23 cellular contexts compared by ENCODE assay signal in the genomic region with DNA sequence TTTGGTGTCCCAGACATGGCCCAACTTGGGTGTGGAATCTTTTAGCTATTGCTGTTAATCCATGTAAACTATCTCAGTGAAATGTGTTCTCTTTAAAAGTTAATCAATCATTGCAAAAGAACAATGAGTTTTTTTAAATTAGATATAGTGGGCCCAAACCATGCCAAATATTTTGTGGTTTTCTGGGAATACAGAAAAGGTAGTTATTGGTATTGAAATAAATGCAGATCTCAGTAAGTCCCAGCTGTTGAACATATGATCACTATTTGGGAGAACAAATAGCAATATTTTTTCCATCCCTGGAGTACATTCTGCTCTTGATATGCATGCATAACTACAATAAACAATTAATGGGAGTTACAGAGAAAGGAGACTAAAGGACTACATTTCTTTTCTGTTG. TPM values are rescaled to one million over a fixed set of nuclear protein-coding genes. Genes with fewer than 3 reads are reported as not detected.
DNase-seq lines count a peak whose midpoint lies in the region; ATAC-seq and TF ChIP-seq lines count a peak whose summit lies in the region.
"Had no signal": no experiment of that assay in that cellular context is flagged by ENCODE, and none has a peak within 500 bp of the region (broad histone marks: within the 10 kb centered on the region; RNA-seq: fewer than 3 reads in every experiment).

No MANE protein-coding gene starts in this region.

- ATAC-seq in PC-3 (no peak), foreskin keratinocyte (no peak), GM21447 (IDR thresholded peaks at IDR 0.05; ENCODE audit: unreplicated experiment) (no peak)
- ATAC-seq: GM23338 had no signal

- H4K91ac ChIP-seq in mesenchymal stem cell (ENCODE audit: low read length): no peak overlapping the region

- CTCF ChIA-PET in PC-3 (lab: Charles Lee) (no interaction called here), mammary epithelial cell (lab: Charles Lee; ENCODE audit: low non-redundant PET) (no interaction called here)

- H3K27ac ChIP-seq in PC-3 (ENCODE audit: low read length): peak overlapping the region; percentile 5; the same call in 1 of the 2 replicates
- peak overlapping the region; percentile 99 for H3K27ac ChIP-seq in mammary epithelial cell (ENCODE audit: insufficient read depth, low read depth, low read length)
- H3K27ac ChIP-seq in foreskin keratinocyte: peak overlapping the region; percentile 92
- H3K27ac ChIP-seq in mesenchymal stem cell (ENCODE audit: low read length, poor library complexity, severe bottlenecking): no peak overlapping the region
- H3K27ac ChIP-seq: C4-2B, RWPE1, SJCRH30 had no signal

- no peak overlapping the region for H3K4ac ChIP-seq in mesenchymal stem cell (ENCODE audit: low read depth in 1 of 2, low read length in 2 of 2)

- H3K36me3 ChIP-seq in PC-3 (ENCODE audit: low read depth, low read length) (no peaks in the 10 kb centered on the region), mammary epithelial cell (ENCODE audit: insufficient read depth, low read length) (no peaks in the 10 kb centered on the region), mesenchymal stem cell (ENCODE audit: control insufficient read depth in 1 of 2, insufficient read depth in 2 of 2, low read depth in 1 of 2, low read length in 2 of 2) (no peaks in the 10 kb centered on the region)
- H3K36me3 ChIP-seq: SJCRH30 had no signal

- peaks cover 8% of the 10 kb centered on the region for H3F3A ChIP-seq in PC-3 (ENCODE audit: low read length, unreplicated experiment)

- H3K79me1 ChIP-seq in mesenchymal stem cell (replicated peaks; ENCODE audit: low read length, poor library complexity, severe bottlenecking): peaks cover 5% of the 10 kb centered on the region

- H3K9me2 ChIP-seq in PC-3 (replicated peaks; ENCODE audit: low read length): no peaks in the 10 kb centered on the region

- H2AFZ ChIP-seq in PC-3 (ENCODE audit: low read length) (no peak overlapping the region), mammary epithelial cell (ENCODE audit: low read depth, low read length) (no peak overlapping the region), mesenchymal stem cell (ENCODE audit: low read depth, low read length) (no peak overlapping the region)

- H3K23ac ChIP-seq in mesenchymal stem cell (ENCODE audit: low read length in 2 of 2): no peak overlapping the region

- no peak overlapping the region for H3K4me2 ChIP-seq in PC-3 (ENCODE audit: low read length)
- H3K4me2 ChIP-seq in mammary epithelial cell (ENCODE audit: insufficient read depth, low read depth, low read length): no peak overlapping the region
- no peak overlapping the region for H3K4me2 ChIP-seq in mesenchymal stem cell (ENCODE audit: low read length, poor library complexity, severe bottlenecking)
- H3K4me2 ChIP-seq: GM23338 had no signal

- no peak overlapping the region for H2AK5ac ChIP-seq in mesenchymal stem cell (ENCODE audit: low read length, severe bottlenecking)

- intact Hi-C loops in PC-3 (cut with micrococcal nuclease) (no loop called here), mammary epithelial cell (cut with micrococcal nuclease) (no loop called here)

- no peak overlapping the region for H3K18ac ChIP-seq in mesenchymal stem cell (ENCODE audit: low read depth in 1 of 2, low read length in 2 of 2)

- dilution Hi-C loops in mammary epithelial cell (cut with HindIII; ENCODE audit: low sequenced_read_pairs): no loop called here

- peaks cover 44% of the 10 kb centered on the region for H3K4me1 ChIP-seq in PC-3 (ENCODE audit: insufficient read depth, low read length)
- peaks cover 48% of the 10 kb centered on the region for H3K4me1 ChIP-seq in mammary epithelial cell (ENCODE audit: insufficient read depth, low read length)
- peaks cover 53% of the 10 kb centered on the region for H3K4me1 ChIP-seq in foreskin keratinocyte
- peaks cover 9% of the 10 kb centered on the region for H3K4me1 ChIP-seq in mesenchymal stem cell (ENCODE audit: control insufficient read depth, insufficient read depth, low read depth, low read length)

- DNase-seq in AG10803 (ENCODE audit: low read depth) (peak; percentile 86), PC-3 (no peak), mammary epithelial cell (no peak), foreskin keratinocyte (no peak), DMS153 treated with DMSO at 0.1 percent for 48 hours (lab: John Stamatoyannopoulos, UW; ENCODE audit: unreplicated experiment) (no peak), HT-29 (ENCODE audit: low spot score) (no peak), mesenchymal stem cell (no peak)
- DNase-seq: AML-193, DND-41, HCEC 1CT, NCI-H1105, NCI-H1694 treated with DMSO at 0.1 percent for 48 hours, NCI-H2107, NCI-H2227 treated with DMSO at 0.1 percent for 48 hours, NCI-H510A treated with DMSO at 0.1 percent for 48 hours, NCI-H82, SJCRH30, SW 1271 had no signal

- no peak overlapping the region for H4K8ac ChIP-seq in mesenchymal stem cell (ENCODE audit: low read length)

- POLR2A ChIA-PET in PC-3 (lab: Charles Lee; ENCODE audit: unreplicated experiment): no interaction called here

- H3K27me3 ChIP-seq in PC-3 (ENCODE audit: low read length): no peaks in the 10 kb centered on the region
- H3K27me3 ChIP-seq in mammary epithelial cell (ENCODE audit: insufficient read depth, low read length): no peaks in the 10 kb centered on the region
- H3K27me3 ChIP-seq in foreskin keratinocyte: no peaks in the 10 kb centered on the region
- H3K27me3 ChIP-seq in mesenchymal stem cell (ENCODE audit: control insufficient read depth in 1 of 2, insufficient read depth in 1 of 2, low read length in 2 of 2): no peaks in the 10 kb centered on the region
- H3K27me3 ChIP-seq: SJCRH30 had no signal

- BruUV-seq in PC-3 (replicated peaks; lab: Mats Ljungman, UMichigan) (no TSS peak), mammary epithelial cell (replicated peaks; lab: Mats Ljungman, UMichigan) (no TSS peak)

- H3K9me3 ChIP-seq in PC-3 (ENCODE audit: low read length) (no peaks in the 10 kb centered on the region), mammary epithelial cell (replicated peaks; ENCODE audit: insufficient read depth, low read length) (no peaks in the 10 kb centered on the region), mesenchymal stem cell (ENCODE audit: control insufficient read depth, low read length) (no peaks in the 10 kb centered on the region)
- H3K9me3 ChIP-seq: SJCRH30 had no signal

- 0 out of 2 replicates have a peak, but pooled peaks cover 6% of the 10 kb centered on the region for H3K79me2 ChIP-seq in PC-3 (ENCODE audit: low read length)
- H3K79me2 ChIP-seq in mammary epithelial cell (ENCODE audit: insufficient read depth, low read length): peaks cover 7% of the 10 kb centered on the region

- no peak overlapping the region for H2BK12ac ChIP-seq in mesenchymal stem cell (ENCODE audit: low read length in 2 of 2)

- H3K9ac ChIP-seq in PC-3 (ENCODE audit: low read length) (no peak overlapping the region), mammary epithelial cell (ENCODE audit: insufficient read depth, low read length) (no peak overlapping the region), mesenchymal stem cell (ENCODE audit: low read length) (no peak overlapping the region)

- no peak overlapping the region for H2BK120ac ChIP-seq in mesenchymal stem cell (ENCODE audit: low read depth, low read length)

- TF ChIP-seq CTCF in AG10803 (conservative IDR thresholded peaks at IDR 0.05; ENCODE audit: low read length) (no peak), PC-3 (conservative IDR thresholded peaks at IDR 0.05; ENCODE audit: low read depth, low read length) (no peak), mammary epithelial cell (conservative IDR thresholded peaks at IDR 0.05 in 1 of 2, IDR thresholded peaks at IDR 0.05 in 1 of 2; ENCODE audit: extremely low read depth in 1 of 2, insufficient read depth in 1 of 2, low read depth in 1 of 2, low read length in 2 of 2) (no peak), foreskin keratinocyte (conservative IDR thresholded peaks at IDR 0.05) (no peak)

- no peak overlapping the region for H2BK15ac ChIP-seq in mesenchymal stem cell (ENCODE audit: low read depth, poor library complexity, severe bottlenecking)

- no peak overlapping the region for H3K4me3 ChIP-seq in AG10803 (ENCODE audit: low read length)
- H3K4me3 ChIP-seq in PC-3 (ENCODE audit: low read length): no peak overlapping the region
- H3K4me3 ChIP-seq in mammary epithelial cell (replicated peaks in 1 of 3; ENCODE audit: insufficient read depth in 1 of 3, low read depth in 2 of 3, low read length in 3 of 3): no peak overlapping the region
- no peak overlapping the region for H3K4me3 ChIP-seq in mesenchymal stem cell (ENCODE audit: insufficient read depth in 1 of 2, low read depth in 1 of 2, low read length in 2 of 2)
- H3K4me3 ChIP-seq: GM23338, SJCRH30 had no signal

- H4K20me1 ChIP-seq in PC-3 (ENCODE audit: low read length): no peaks in the 10 kb centered on the region
- no peaks in the 10 kb centered on the region for H4K20me1 ChIP-seq in mammary epithelial cell (ENCODE audit: insufficient read depth, low read length)

- in situ Hi-C loops in mammary epithelial cell (cut with MboI; ENCODE audit: low sequenced_read_pairs in 2 of 2): no loop called here

- no peak overlapping the region for H2BK5ac ChIP-seq in mesenchymal stem cell (ENCODE audit: low read depth, low read length, poor library complexity, severe bottlenecking)

- no peak overlapping the region for H3K14ac ChIP-seq in mesenchymal stem cell (ENCODE audit: low read length in 2 of 2)

RNA-seq across cellular contexts. Expression of gene LEKR1, which starts 36.0 kb away (rescaled TPM):
- total RNA-seq in PC-3 (2014; rRNA removed): 0.15 and 0.98 TPM in 2 replicates
- under 1 TPM; 0.83 to 0.87 TPM for total RNA-seq in mammary epithelial cell
- 0.03 TPM for polyA plus RNA-seq in mammary epithelial cell
- not detected for polyA minus RNA-seq in mammary epithelial cell
- 0.37 and 0.67 TPM in 2 replicates for total RNA-seq in foreskin keratinocyte
- polyA plus RNA-seq in foreskin keratinocyte: 0.03 and 0.27 TPM in 2 replicates
- total RNA-seq in HT-29 (2014; rRNA removed; shearing (Covaris generic)): 1.4 and 3.1 TPM in 2 replicates
- polyA plus RNA-seq in mesenchymal stem cell (2013, experiment 1 of 2): 0.12 TPM
- polyA plus RNA-seq in mesenchymal stem cell (2013, experiment 2 of 2): 0.23 TPM
- total RNA-seq: G401, GM23338 had no signal
- polyA plus RNA-seq: GM23338 had no signal
